In the genomic region with DNA sequence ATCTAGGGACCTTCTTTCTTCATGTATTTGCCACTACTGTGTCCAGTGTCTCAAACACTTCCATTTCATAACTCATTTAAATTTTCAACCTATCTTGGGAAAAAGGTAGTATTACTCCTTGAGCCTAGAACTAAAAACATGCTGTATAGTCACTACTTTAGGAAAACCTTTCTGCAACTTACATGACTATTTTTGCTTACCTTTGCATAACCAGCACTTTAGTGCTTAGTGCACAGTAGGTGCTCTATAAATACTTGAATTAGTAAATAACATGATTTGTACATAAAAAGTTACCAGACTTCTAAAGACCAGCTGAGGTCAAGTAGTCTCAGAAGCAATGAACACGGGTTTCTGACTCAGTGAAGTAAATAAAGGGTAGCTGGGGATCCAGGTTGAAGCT, we compare ENCODE assay signal across 1 cellular context.
A peak's percentile ranks its signal among the peaks of the same experiment; 100 is the strongest.
TF ChIP-seq lines count a peak whose summit lies in the region.

No MANE protein-coding gene starts in this region.

TF ChIP-seq in K562, 482 proteins besides CTCF, POLR2A, EP300 and RAD21:
- TF ChIP-seq, protein P1, sequence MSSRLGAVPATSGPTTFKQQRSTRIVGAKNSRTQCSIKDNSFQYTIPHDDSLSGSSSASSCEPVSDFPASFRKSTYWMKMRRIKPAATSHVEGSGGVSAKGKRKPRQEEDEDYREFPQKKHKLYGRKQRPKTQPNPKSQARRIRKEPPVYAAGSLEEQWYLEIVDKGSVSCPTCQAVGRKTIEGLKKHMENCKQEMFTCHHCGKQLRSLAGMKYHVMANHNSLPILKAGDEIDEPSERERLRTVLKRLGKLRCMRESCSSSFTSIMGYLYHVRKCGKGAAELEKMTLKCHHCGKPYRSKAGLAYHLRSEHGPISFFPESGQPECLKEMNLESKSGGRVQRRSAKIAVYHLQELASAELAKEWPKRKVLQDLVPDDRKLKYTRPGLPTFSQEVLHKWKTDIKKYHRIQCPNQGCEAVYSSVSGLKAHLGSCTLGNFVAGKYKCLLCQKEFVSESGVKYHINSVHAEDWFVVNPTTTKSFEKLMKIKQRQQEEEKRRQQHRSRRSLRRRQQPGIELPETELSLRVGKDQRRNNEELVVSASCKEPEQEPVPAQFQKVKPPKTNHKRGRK (tag; IDR thresholded peaks at IDR 0.05) = no peak
- TF ChIP-seq C11orf30 (IDR thresholded peaks at IDR 0.05; ENCODE audit: low read depth) (peak; percentile 31; the same call in 1 of the 2 replicates), ZNF316 (IDR thresholded peaks at IDR 0.05) (peak; percentile 63)
- TF ChIP-seq, protein P2, sequence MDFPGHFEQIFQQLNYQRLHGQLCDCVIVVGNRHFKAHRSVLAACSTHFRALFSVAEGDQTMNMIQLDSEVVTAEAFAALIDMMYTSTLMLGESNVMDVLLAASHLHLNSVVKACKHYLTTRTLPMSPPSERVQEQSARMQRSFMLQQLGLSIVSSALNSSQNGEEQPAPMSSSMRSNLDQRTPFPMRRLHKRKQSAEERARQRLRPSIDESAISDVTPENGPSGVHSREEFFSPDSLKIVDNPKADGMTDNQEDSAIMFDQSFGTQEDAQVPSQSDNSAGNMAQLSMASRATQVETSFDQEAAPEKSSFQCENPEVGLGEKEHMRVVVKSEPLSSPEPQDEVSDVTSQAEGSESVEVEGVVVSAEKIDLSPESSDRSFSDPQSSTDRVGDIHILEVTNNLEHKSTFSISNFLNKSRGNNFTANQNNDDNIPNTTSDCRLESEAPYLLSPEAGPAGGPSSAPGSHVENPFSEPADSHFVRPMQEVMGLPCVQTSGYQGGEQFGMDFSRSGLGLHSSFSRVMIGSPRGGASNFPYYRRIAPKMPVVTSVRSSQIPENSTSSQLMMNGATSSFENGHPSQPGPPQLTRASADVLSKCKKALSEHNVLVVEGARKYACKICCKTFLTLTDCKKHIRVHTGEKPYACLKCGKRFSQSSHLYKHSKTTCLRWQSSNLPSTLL (IDR thresholded peaks at IDR 0.05) = no peak
